23 cellular contexts compared by ENCODE assay signal in genomic region chr12:76428117-76428516, GRCh38.
"Had no signal": no experiment of that assay in that cellular context is flagged by ENCODE, and none has a peak within 500 bp of the region (broad histone marks: within the 10 kb centered on the region; RNA-seq: fewer than 3 reads in every experiment).

No MANE protein-coding gene starts in this region.

- H3K4me3 Mint-ChIP-seq: mesothelial cell of epicardium; naive B cell; natural killer cell; stimulated activated naive B cell treated with anti-CD40 and anti-IgM and Interleukin-4, amounts not matched to agents 10 μg/mL and 1 μg/mL and 100 μg/mL, for 72 hours had no signal

- H3K4me3 ChIP-seq: left ventricle myocardium inferior, lung, ovary, right atrium auricular region, right lobe of liver, stomach, testis, thyroid gland, transverse colon, upper lobe of right lung had no signal

- H3K4me1 ChIP-seq: right atrium auricular region, testis, thyroid gland, upper lobe of right lung had no signal

- H3K27me3 Mint-ChIP-seq: naive B cell; progenitor cell of endocrine pancreas; stimulated activated naive B cell treated with anti-CD40 and anti-IgM and Interleukin-4, amounts not matched to agents 10 μg/mL and 1 μg/mL and 100 μg/mL, for 72 hours had no signal

- H3K27ac Mint-ChIP-seq: naive B cell; natural killer cell; progenitor cell of endocrine pancreas; stimulated activated naive B cell treated with anti-CD40 and anti-IgM and Interleukin-4, amounts not matched to agents 10 μg/mL and 1 μg/mL and 100 μg/mL, for 72 hours had no signal

- H3K27ac ChIP-seq: left ventricle myocardium inferior, ovary, right atrium auricular region, right lobe of liver, stomach, testis, thyroid gland, transverse colon, upper lobe of right lung had no signal

- H3K9me3 ChIP-seq: right lobe of liver, testis, thyroid gland had no signal

- H3K36me3 ChIP-seq: ovary, right atrium auricular region, right lobe of liver, stomach, thyroid gland, upper lobe of right lung had no signal

- ATAC-seq: natural killer cell; right lobe of liver; stimulated activated naive B cell treated with anti-CD40 and anti-IgM and Interleukin-4, amounts not matched to agents 10 μg/mL and 1 μg/mL and 100 μg/mL, for 72 hours; stimulated activated naive CD8-positive, alpha-beta T cell treated with anti-CD3 and anti-CD28 coated beads, Interleukin-15, Interleukin-2, amounts not matched to agents 100 U/mL and 50 U/mL, for 24 hours; upper lobe of right lung had no signal

- FAIRE-seq: urothelium cell line had no signal

- DNase-seq: islet precursor cell; left ventricle myocardium inferior; mesendoderm; naive B cell; natural killer cell; ovary; right lobe of liver; stimulated activated CD4-positive, alpha-beta T cell treated with anti-CD3 and anti-CD28 coated beads, Interleukin-12 subunit alpha, Interleukin-12 subunit beta, amount 100 ng/mL, for 4 hours; stimulated activated CD4-positive, alpha-beta T cell treated with anti-CD3 and anti-CD28 coated beads, Interleukin-15, amount 100 ng/mL, for 24 hours; stimulated activated CD4-positive, alpha-beta T cell treated with anti-CD3 and anti-CD28 coated beads, Interleukin-2, amount 100 ng/mL, for 24 hours; stimulated activated CD4-positive, alpha-beta T cell treated with anti-CD3 and anti-CD28 coated beads, Interleukin-4, amount 100 ng/mL, for 1 hour; stimulated activated naive B cell treated with anti-CD40 and anti-IgM and Interleukin-4, amounts not matched to agents 10 μg/mL and 1 μg/mL and 100 μg/mL, for 72 hours; stimulated activated naive CD8-positive, alpha-beta T cell treated with anti-CD3 and anti-CD28 coated beads, Interleukin-15, Interleukin-2, amounts not matched to agents 100 U/mL and 50 U/mL, for 24 hours; stomach; testis; thyroid gland; transverse colon; upper lobe of right lung had no signal

- H3K27me3 ChIP-seq: ovary, right atrium auricular region, right lobe of liver, stomach, testis, thyroid gland, transverse colon, upper lobe of right lung had no signal
